8 cellular contexts compared by ENCODE assay signal in genomic region chr6:31814677-31815024, GRCh38. TPM values are rescaled to one million over a fixed set of nuclear protein-coding genes. Genes with fewer than 3 reads are reported as not detected.
DNase-seq lines count a peak whose midpoint lies in the region; ATAC-seq, FAIRE-seq and TF ChIP-seq lines count a peak whose summit lies in the region.

No MANE protein-coding gene starts in this region.

- H3K27ac ChIP-seq in brain microvascular endothelial cell (peak overlapping the region; percentile 90), hepatocyte (peak overlapping the region; percentile 97)

- H3K9me3 ChIP-seq in hepatocyte (ENCODE audit: low read depth): no peaks in the 10 kb centered on the region

- ATAC-seq in HG03442 (IDR thresholded peaks at IDR 0.05; ENCODE audit: unreplicated experiment): no peak
- ATAC-seq in GM21367 (IDR thresholded peaks at IDR 0.05; ENCODE audit: unreplicated experiment): no peak

- H3K9me2 ChIP-seq in hepatocyte (replicated peaks; ENCODE audit: insufficient read depth): no peaks in the 10 kb centered on the region

- no peaks in the 10 kb centered on the region for H4K20me1 ChIP-seq in hepatocyte (ENCODE audit: insufficient read depth, poor library complexity, severe bottlenecking)

- intact Hi-C loops in posterior vena cava (cut with DNase I): no loop called here

- FAIRE-seq in GM18507 (lab: Jason Lieb, UNC): peak; percentile 67

- H3K4me1 ChIP-seq in hepatocyte (ENCODE audit: insufficient read depth): peaks cover 22% of the 10 kb centered on the region

- no peak for DNase-seq in GM18507 (ENCODE audit: extremely low spot score, insufficient read length, low read depth)
- peak; percentile 88 for DNase-seq in NCI-H146 treated with DMSO at 0.1 percent for 48 hours (lab: John Stamatoyannopoulos, UW; ENCODE audit: unreplicated experiment)
- DNase-seq in T1000 (lab: John Stamatoyannopoulos, UW): peak; percentile 82
- peak; percentile 94 for DNase-seq in brain microvascular endothelial cell
- peak; percentile 96 for DNase-seq in hepatocyte (ENCODE audit: low spot score)
- DNase-seq in posterior vena cava (ENCODE audit: low spot score): peak; percentile 98

- H3K27me3 ChIP-seq in brain microvascular endothelial cell (replicated peaks) (no peaks in the 10 kb centered on the region), hepatocyte (no peaks in the 10 kb centered on the region)

- TF ChIP-seq CTCF in brain microvascular endothelial cell (IDR thresholded peaks at IDR 0.05; ENCODE audit: low read depth, low read length, missing control alignments) (no peak), hepatocyte (IDR thresholded peaks at IDR 0.05; ENCODE audit: poor library complexity) (no peak)

- in situ Hi-C loops in brain microvascular endothelial cell (cut with HindIII; ENCODE audit: low pct_ligation_motif_present, low sequenced_read_pairs): no loop called here

- 3% methylated on average over 12 of the region's 13 CpGs for WGBS in hepatocyte (ENCODE audit: low lambda C conversion rate, missing lambda C conversion rate)

- peak overlapping the region; percentile 85 for H3K4me2 ChIP-seq in hepatocyte

- H2AFZ ChIP-seq in hepatocyte: peak overlapping the region; percentile 10

- H3K36me3 ChIP-seq in brain microvascular endothelial cell (replicated peaks): no peaks in the 10 kb centered on the region
- no peaks in the 10 kb centered on the region for H3K36me3 ChIP-seq in hepatocyte (replicated peaks; ENCODE audit: insufficient read depth, low read depth)

- H3K79me2 ChIP-seq in hepatocyte: peaks cover 14% of the 10 kb centered on the region

- H3K4me3 ChIP-seq in brain microvascular endothelial cell (ENCODE audit: low read depth, low read length) (peak overlapping the region; percentile 73), hepatocyte (peak overlapping the region; percentile 28)

RNA-seq across cellular contexts. Expression of gene HSPA1L, which starts 0.4 kb away (rescaled TPM):
- total RNA-seq in hepatocyte (1.4 and 2.2 TPM in 2 replicates), posterior vena cava (1 to 10 TPM; 1.4 to 1.7 TPM)
- 1.0 and 2.7 TPM in 2 replicates for polyA plus RNA-seq in hepatocyte

RNA-seq across cellular contexts. Expression of gene HSPA1A, which starts 0.7 kb away (rescaled TPM):
- total RNA-seq in hepatocyte (83.3 and 84.3 TPM in 2 replicates), posterior vena cava (100 to 1,000 TPM; 157 to 187 TPM)
- polyA plus RNA-seq in hepatocyte: 50.0 and 82.2 TPM in 2 replicates

RNA-seq across cellular contexts. Expression of gene LSM2, which starts 7.9 kb away (rescaled TPM):
- total RNA-seq in hepatocyte: 42.9 and 51.9 TPM in 2 replicates
- polyA plus RNA-seq in hepatocyte: 48.7 and 57.9 TPM in 2 replicates
- total RNA-seq in posterior vena cava: 10 to 100 TPM; 38.7 to 39.7 TPM

RNA-seq across cellular contexts. Expression of gene HSPA1B, which starts 12.9 kb away (rescaled TPM):
- total RNA-seq in hepatocyte: 172 and 177 TPM in 2 replicates
- polyA plus RNA-seq in hepatocyte: 82.1 and 111 TPM in 2 replicates
- 100 to 1,000 TPM in 1 of 2 donors, 10 to 100 TPM in 1; 89.8 to 106 TPM for total RNA-seq in posterior vena cava

RNA-seq across cellular contexts. Expression of gene VARS1, which starts 19.1 kb away (rescaled TPM):
- total RNA-seq in hepatocyte: 23.3 and 36.6 TPM in 2 replicates
- 51.0 and 59.6 TPM in 2 replicates for polyA plus RNA-seq in hepatocyte
- total RNA-seq in posterior vena cava: 10 to 100 TPM; 49.0 to 60.8 TPM
